Comparison of ENCODE assay signal across 1 cellular context in genomic region chr2:38497670-38498037, GRCh38.
TF ChIP-seq lines count a peak whose summit lies in the region.

No MANE protein-coding gene starts in this region.

TF ChIP-seq in HepG2, 621 proteins besides CTCF, POLR2A, EP300 and RAD21 (continued from another document):
- no peak for TF ChIP-seq MNT (IDR thresholded peaks at IDR 0.05)
- TF ChIP-seq SNAPC2 (CRISPR knock-in tag; IDR thresholded peaks at IDR 0.05): no peak
- TF ChIP-seq PHF21A (CRISPR knock-in tag; IDR thresholded peaks at IDR 0.05): no peak
- TF ChIP-seq CEBPB (IDR thresholded peaks at IDR 0.05; ENCODE audit: borderline replicate concordance, low read depth, low read length): peak; percentile 89
- TF ChIP-seq ZNF747 (CRISPR knock-in tag; IDR thresholded peaks at IDR 0.05; ENCODE audit: borderline replicate concordance): no peak
- 0 out of 2 replicates have a peak, but pooled peaks have one; percentile 32 for TF ChIP-seq FOXP4 (CRISPR knock-in tag; IDR thresholded peaks at IDR 0.05)
- peak; percentile 45; the same call in 1 of the 2 replicates for TF ChIP-seq ZBTB7B (CRISPR knock-in tag; IDR thresholded peaks at IDR 0.05)
- TF ChIP-seq ATF1 (CRISPR knock-in tag; IDR thresholded peaks at IDR 0.05): 0 out of 2 replicates have a peak, but pooled peaks have one; percentile 43
- no peak for TF ChIP-seq JDP2 (CRISPR knock-in tag; IDR thresholded peaks at IDR 0.05; ENCODE audit: borderline replicate concordance)
- no peak for TF ChIP-seq NFRKB (IDR thresholded peaks at IDR 0.05)
- TF ChIP-seq FOXA3 (CRISPR knock-in tag; IDR thresholded peaks at IDR 0.05): peak; percentile 57; the same call in 1 of the 2 replicates
- no peak for TF ChIP-seq PITX1 (CRISPR knock-in tag; IDR thresholded peaks at IDR 0.05)
- TF ChIP-seq ZNF24 (IDR thresholded peaks at IDR 0.05): 0 out of 2 replicates have a peak, but pooled peaks have one; percentile 37
- no peak for TF ChIP-seq ZNF816 (CRISPR knock-in tag; IDR thresholded peaks at IDR 0.05; ENCODE audit: borderline replicate concordance)
- TF ChIP-seq PPARG (CRISPR knock-in tag; conservative IDR thresholded peaks at IDR 0.05): no peak
- TF ChIP-seq NCOA2 (CRISPR knock-in tag; IDR thresholded peaks at IDR 0.05): no peak
- TF ChIP-seq, protein P1, sequence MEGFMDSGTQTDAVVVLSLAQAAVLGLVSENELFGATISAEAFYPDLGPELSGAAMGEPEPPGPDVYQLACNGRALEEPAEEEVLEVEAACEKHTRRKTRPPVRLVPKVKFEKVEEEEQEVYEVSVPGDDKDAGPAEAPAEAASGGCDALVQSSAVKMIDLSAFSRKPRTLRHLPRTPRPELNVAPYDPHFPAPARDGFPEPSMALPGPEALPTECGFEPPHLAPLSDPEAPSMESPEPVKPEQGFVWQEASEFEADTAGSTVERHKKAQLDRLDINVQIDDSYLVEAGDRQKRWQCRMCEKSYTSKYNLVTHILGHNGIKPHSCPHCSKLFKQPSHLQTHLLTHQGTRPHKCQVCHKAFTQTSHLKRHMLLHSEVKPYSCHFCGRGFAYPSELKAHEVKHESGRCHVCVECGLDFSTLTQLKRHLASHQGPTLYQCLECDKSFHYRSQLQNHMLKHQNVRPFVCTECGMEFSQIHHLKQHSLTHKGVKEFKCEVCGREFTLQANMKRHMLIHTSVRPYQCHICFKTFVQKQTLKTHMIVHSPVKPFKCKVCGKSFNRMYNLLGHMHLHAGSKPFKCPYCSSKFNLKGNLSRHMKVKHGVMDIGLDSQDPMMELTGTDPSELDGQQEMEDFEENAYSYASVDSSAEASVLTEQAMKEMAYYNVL (CRISPR knock-in tag; IDR thresholded peaks at IDR 0.05; ENCODE audit: borderline replicate concordance): peak; percentile 97
- no peak for TF ChIP-seq ARNTL (CRISPR knock-in tag; IDR thresholded peaks at IDR 0.05)
- TF ChIP-seq TP53 (CRISPR knock-in tag; conservative IDR thresholded peaks at IDR 0.05): no peak
- TF ChIP-seq MEF2D (CRISPR knock-in tag; IDR thresholded peaks at IDR 0.05): 0 out of 2 replicates have a peak, but pooled peaks have one; percentile 0
- TF ChIP-seq ZNF609 (CRISPR knock-in tag; IDR thresholded peaks at IDR 0.05; ENCODE audit: borderline replicate concordance): 0 out of 2 replicates have a peak, but pooled peaks have one; percentile 33
- TF ChIP-seq KLF9 (CRISPR knock-in tag; IDR thresholded peaks at IDR 0.05; ENCODE audit: low read depth): no peak
- no peak for TF ChIP-seq PCBP2 (optimal IDR thresholded peaks at IDR 0.05; ENCODE audit: low read depth, low read length, poor library complexity, severe bottlenecking)
- TF ChIP-seq, protein P2, sequence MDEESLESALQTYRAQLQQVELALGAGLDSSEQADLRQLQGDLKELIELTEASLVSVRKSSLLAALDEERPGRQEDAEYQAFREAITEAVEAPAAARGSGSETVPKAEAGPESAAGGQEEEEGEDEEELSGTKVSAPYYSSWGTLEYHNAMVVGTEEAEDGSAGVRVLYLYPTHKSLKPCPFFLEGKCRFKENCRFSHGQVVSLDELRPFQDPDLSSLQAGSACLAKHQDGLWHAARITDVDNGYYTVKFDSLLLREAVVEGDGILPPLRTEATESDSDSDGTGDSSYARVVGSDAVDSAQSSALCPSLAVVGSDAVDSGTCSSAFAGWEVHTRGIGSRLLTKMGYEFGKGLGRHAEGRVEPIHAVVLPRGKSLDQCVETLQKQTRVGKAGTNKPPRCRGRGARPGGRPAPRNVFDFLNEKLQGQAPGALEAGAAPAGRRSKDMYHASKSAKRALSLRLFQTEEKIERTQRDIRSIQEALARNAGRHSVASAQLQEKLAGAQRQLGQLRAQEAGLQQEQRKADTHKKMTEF (CRISPR knock-in tag; IDR thresholded peaks at IDR 0.05): peak; percentile 11; the same call in 1 of the 2 replicates
- no peak for TF ChIP-seq CENPT (CRISPR knock-in tag; IDR thresholded peaks at IDR 0.05; ENCODE audit: low read depth)
- TF ChIP-seq ZFY (CRISPR knock-in tag; IDR thresholded peaks at IDR 0.05): 0 out of 2 replicates have a peak, but pooled peaks have one; percentile 6
- TF ChIP-seq, protein P3, sequence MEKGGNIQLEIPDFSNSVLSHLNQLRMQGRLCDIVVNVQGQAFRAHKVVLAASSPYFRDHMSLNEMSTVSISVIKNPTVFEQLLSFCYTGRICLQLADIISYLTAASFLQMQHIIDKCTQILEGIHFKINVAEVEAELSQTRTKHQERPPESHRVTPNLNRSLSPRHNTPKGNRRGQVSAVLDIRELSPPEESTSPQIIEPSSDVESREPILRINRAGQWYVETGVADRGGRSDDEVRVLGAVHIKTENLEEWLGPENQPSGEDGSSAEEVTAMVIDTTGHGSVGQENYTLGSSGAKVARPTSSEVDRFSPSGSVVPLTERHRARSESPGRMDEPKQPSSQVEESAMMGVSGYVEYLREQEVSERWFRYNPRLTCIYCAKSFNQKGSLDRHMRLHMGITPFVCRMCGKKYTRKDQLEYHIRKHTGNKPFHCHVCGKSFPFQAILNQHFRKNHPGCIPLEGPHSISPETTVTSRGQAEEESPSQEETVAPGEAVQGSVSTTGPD (CRISPR knock-in tag; IDR thresholded peaks at IDR 0.05): no peak
- TF ChIP-seq DNMT1 (CRISPR knock-in tag; IDR thresholded peaks at IDR 0.05): no peak
- TF ChIP-seq, protein P4, sequence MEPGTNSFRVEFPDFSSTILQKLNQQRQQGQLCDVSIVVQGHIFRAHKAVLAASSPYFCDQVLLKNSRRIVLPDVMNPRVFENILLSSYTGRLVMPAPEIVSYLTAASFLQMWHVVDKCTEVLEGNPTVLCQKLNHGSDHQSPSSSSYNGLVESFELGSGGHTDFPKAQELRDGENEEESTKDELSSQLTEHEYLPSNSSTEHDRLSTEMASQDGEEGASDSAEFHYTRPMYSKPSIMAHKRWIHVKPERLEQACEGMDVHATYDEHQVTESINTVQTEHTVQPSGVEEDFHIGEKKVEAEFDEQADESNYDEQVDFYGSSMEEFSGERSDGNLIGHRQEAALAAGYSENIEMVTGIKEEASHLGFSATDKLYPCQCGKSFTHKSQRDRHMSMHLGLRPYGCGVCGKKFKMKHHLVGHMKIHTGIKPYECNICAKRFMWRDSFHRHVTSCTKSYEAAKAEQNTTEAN (CRISPR knock-in tag; conservative IDR thresholded peaks at IDR 0.05): peak; percentile 79; the same call in 1 of the 2 replicates
- TF ChIP-seq ZNF12 (CRISPR knock-in tag; IDR thresholded peaks at IDR 0.05): no peak
- 0 out of 2 replicates have a peak, but pooled peaks have one; percentile 52 for TF ChIP-seq ZSCAN29 (CRISPR knock-in tag; conservative IDR thresholded peaks at IDR 0.05)
- no peak for TF ChIP-seq ZNF30 (CRISPR knock-in tag; IDR thresholded peaks at IDR 0.05)
- TF ChIP-seq EHMT2 (IDR thresholded peaks at IDR 0.05; ENCODE audit: borderline replicate concordance, low read depth, low read length): peak; percentile 31; the same call in 1 of the 2 replicates
- peak; percentile 16; the same call in 1 of the 2 replicates for TF ChIP-seq ZBTB7A (CRISPR knock-in tag; IDR thresholded peaks at IDR 0.05)
- TF ChIP-seq NFIB (CRISPR knock-in tag; IDR thresholded peaks at IDR 0.05; ENCODE audit: borderline replicate concordance): no peak
- TF ChIP-seq, protein P5, sequence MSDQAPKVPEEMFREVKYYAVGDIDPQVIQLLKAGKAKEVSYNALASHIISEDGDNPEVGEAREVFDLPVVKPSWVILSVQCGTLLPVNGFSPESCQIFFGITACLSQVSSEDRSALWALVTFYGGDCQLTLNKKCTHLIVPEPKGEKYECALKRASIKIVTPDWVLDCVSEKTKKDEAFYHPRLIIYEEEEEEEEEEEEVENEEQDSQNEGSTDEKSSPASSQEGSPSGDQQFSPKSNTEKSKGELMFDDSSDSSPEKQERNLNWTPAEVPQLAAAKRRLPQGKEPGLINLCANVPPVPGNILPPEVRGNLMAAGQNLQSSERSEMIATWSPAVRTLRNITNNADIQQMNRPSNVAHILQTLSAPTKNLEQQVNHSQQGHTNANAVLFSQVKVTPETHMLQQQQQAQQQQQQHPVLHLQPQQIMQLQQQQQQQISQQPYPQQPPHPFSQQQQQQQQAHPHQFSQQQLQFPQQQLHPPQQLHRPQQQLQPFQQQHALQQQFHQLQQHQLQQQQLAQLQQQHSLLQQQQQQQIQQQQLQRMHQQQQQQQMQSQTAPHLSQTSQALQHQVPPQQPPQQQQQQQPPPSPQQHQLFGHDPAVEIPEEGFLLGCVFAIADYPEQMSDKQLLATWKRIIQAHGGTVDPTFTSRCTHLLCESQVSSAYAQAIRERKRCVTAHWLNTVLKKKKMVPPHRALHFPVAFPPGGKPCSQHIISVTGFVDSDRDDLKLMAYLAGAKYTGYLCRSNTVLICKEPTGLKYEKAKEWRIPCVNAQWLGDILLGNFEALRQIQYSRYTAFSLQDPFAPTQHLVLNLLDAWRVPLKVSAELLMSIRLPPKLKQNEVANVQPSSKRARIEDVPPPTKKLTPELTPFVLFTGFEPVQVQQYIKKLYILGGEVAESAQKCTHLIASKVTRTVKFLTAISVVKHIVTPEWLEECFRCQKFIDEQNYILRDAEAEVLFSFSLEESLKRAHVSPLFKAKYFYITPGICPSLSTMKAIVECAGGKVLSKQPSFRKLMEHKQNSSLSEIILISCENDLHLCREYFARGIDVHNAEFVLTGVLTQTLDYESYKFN (CRISPR knock-in tag; conservative IDR thresholded peaks at IDR 0.05): peak; percentile 3; the same call in 1 of the 2 replicates
- no peak for TF ChIP-seq ZNF33A (CRISPR knock-in tag; IDR thresholded peaks at IDR 0.05; ENCODE audit: borderline replicate concordance)
